1 cellular context compared by ENCODE assay signal in genomic region chr2:222239091-222239490, GRCh38.
TF ChIP-seq lines count a peak whose summit lies in the region.

No MANE protein-coding gene starts in this region.

TF ChIP-seq in H1, 55 proteins besides CTCF, POLR2A, EP300 and RAD21:
- no peak for TF ChIP-seq FOSL1 (IDR thresholded peaks at IDR 0.05; ENCODE audit: insufficient read depth, low read depth, low read length)
- no peak for TF ChIP-seq ASH2L (IDR thresholded peaks at IDR 0.05; ENCODE audit: low read length)
- TF ChIP-seq MAFK (IDR thresholded peaks at IDR 0.05; ENCODE audit: low read depth, low read length), result no peak
- no peak for TF ChIP-seq SIRT6 (IDR thresholded peaks at IDR 0.05; ENCODE audit: low read length)
- no peak for TF ChIP-seq SUZ12 (IDR thresholded peaks at IDR 0.05; ENCODE audit: low read length)
- no peak for TF ChIP-seq GABPA (IDR thresholded peaks at IDR 0.05; ENCODE audit: borderline replicate concordance, insufficient read depth, low read length)
- no peak for TF ChIP-seq KDM5A (IDR thresholded peaks at IDR 0.05; ENCODE audit: low read length)
- TF ChIP-seq EZH2 (IDR thresholded peaks at IDR 0.05; ENCODE audit: low read depth, low read length, severe bottlenecking), result no peak
- no peak for TF ChIP-seq BACH1 (IDR thresholded peaks at IDR 0.05; ENCODE audit: low read length)
- TF ChIP-seq CHD1 (IDR thresholded peaks at IDR 0.05; ENCODE audit: low read depth, low read length), result no peak
- no peak for TF ChIP-seq NRF1 (IDR thresholded peaks at IDR 0.05; ENCODE audit: low read depth, low read length)
- TF ChIP-seq BCL11A (IDR thresholded peaks at IDR 0.05; ENCODE audit: low read depth in 2 of 2, low read length in 2 of 2), result no peak
- TF ChIP-seq, protein P1, sequence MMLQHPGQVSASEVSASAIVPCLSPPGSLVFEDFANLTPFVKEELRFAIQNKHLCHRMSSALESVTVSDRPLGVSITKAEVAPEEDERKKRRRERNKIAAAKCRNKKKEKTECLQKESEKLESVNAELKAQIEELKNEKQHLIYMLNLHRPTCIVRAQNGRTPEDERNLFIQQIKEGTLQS (IDR thresholded peaks at IDR 0.05; ENCODE audit: insufficient read depth, low read depth, low read length), result no peak
- TF ChIP-seq POU5F1 (IDR thresholded peaks at IDR 0.05; ENCODE audit: low read depth, low read length), result no peak
TF ChIP-seq in H1: peak in this region for 0.
